14 cellular contexts compared by ENCODE assay signal in genomic region chr3:111324645-111325044, GRCh38.
DNase-seq lines count a peak whose midpoint lies in the region; ATAC-seq and TF ChIP-seq lines count a peak whose summit lies in the region.
"Had no signal": no experiment of that assay in that cellular context is flagged by ENCODE, and none has a peak within 500 bp of the region (broad histone marks: within the 10 kb centered on the region; RNA-seq: fewer than 3 reads in every experiment).

No MANE protein-coding gene starts in this region.

- intact Hi-C loops in CD8-positive, alpha-beta T cell (cut with DNase I, micrococcal nuclease) = loop anchor here in 1 of 2 experiments (1.0 kb wide), 1 partner anchor 13 kb away; no protein-coding TSS in a partner anchor

- POLR2A ChIA-PET in CD8-positive, alpha-beta T cell (lab: Charles Lee) = interaction anchor here (0.7 to 0.9 kb wide), 2 partner anchors 15 to 52 kb away, joined by 3 to 5 read pairs; no protein-coding TSS in a partner anchor
- POLR2A ChIA-PET in activated naive CD8-positive, alpha-beta T cell treated with anti-CD3 and anti-CD28 coated beads, Interleukin-2, amount 10 ng/mL, durations not matched to agents 7 days and 5 days (lab: Charles Lee) = interaction anchor here (0.8 to 1.8 kb wide), 3 partner anchors 11 to 14 kb away, joined by 3 to 5 read pairs (median 4); no protein-coding TSS in a partner anchor

- H3K36me3 Mint-ChIP-seq in CD8-positive, alpha-beta T cell = no peaks in the 10 kb centered on the region
- peaks cover 9% of the 10 kb centered on the region for H3K36me3 Mint-ChIP-seq in activated naive CD8-positive, alpha-beta T cell treated with anti-CD3 and anti-CD28 coated beads, Interleukin-2, amount 10 ng/mL, durations not matched to agents 7 days and 5 days

- CTCF ChIA-PET in CD8-positive, alpha-beta T cell (lab: Charles Lee) = no interaction called here

- H3K4me1 ChIP-seq in CD8-positive, alpha-beta T cell (ENCODE audit: insufficient read depth, low read length) = peaks cover 13% of the 10 kb centered on the region
- H3K4me1 ChIP-seq: esophagus squamous epithelium, psoas muscle had no signal

- no peaks in the 10 kb centered on the region for H3K36me3 ChIP-seq in CD8-positive, alpha-beta T cell (ENCODE audit: insufficient read depth, low read length)
- H3K36me3 ChIP-seq: esophagus squamous epithelium had no signal

- no peak overlapping the region for H3K27ac ChIP-seq in CD8-positive, alpha-beta T cell (ENCODE audit: low read depth, low read length)
- H3K27ac ChIP-seq in coronary artery = no peak overlapping the region
- H3K27ac ChIP-seq: esophagus squamous epithelium, psoas muscle had no signal

- no peaks in the 10 kb centered on the region for H3K9me3 ChIP-seq in CD8-positive, alpha-beta T cell (ENCODE audit: low read length)
- H3K9me3 ChIP-seq: esophagus squamous epithelium, psoas muscle had no signal

- TF ChIP-seq CTCF in CD8-positive, alpha-beta T cell (IDR thresholded peaks at IDR 0.05) = no peak
- TF ChIP-seq CTCF in coronary artery (IDR thresholded peaks at IDR 0.05) = no peak

- no peaks in the 10 kb centered on the region for H3K9me3 Mint-ChIP-seq in CD8-positive, alpha-beta T cell
- no peaks in the 10 kb centered on the region for H3K9me3 Mint-ChIP-seq in activated naive CD8-positive, alpha-beta T cell treated with anti-CD3 and anti-CD28 coated beads, Interleukin-2, amount 10 ng/mL, durations not matched to agents 7 days and 5 days

- ATAC-seq in CD8-positive, alpha-beta T cell = peak; percentile 57
- peak; percentile 51 for ATAC-seq in GM19463 (IDR thresholded peaks at IDR 0.05; ENCODE audit: unreplicated experiment)
- ATAC-seq in HG03378 (IDR thresholded peaks at IDR 0.05; ENCODE audit: unreplicated experiment) = peak; percentile 56
- peak; percentile 70 for ATAC-seq in activated naive CD8-positive, alpha-beta T cell treated with anti-CD3 and anti-CD28 coated beads, Interleukin-2, amount 10 ng/mL, durations not matched to agents 7 days and 5 days (ENCODE audit: low read depth)
- ATAC-seq: left cardiac atrium, psoas muscle had no signal

- no peaks in the 10 kb centered on the region for H3K27me3 ChIP-seq in CD8-positive, alpha-beta T cell (ENCODE audit: insufficient read depth, low read length)
- H3K27me3 ChIP-seq: esophagus squamous epithelium had no signal

- H3K4me3 Mint-ChIP-seq in CD8-positive, alpha-beta T cell = peak overlapping the region; percentile 72
- peak overlapping the region; percentile 65 for H3K4me3 Mint-ChIP-seq in activated naive CD8-positive, alpha-beta T cell treated with anti-CD3 and anti-CD28 coated beads, Interleukin-2, amount 10 ng/mL, durations not matched to agents 7 days and 5 days

- peak overlapping the region; percentile 75 for H3K27ac Mint-ChIP-seq in CD8-positive, alpha-beta T cell
- peak overlapping the region; percentile 84 for H3K27ac Mint-ChIP-seq in activated naive CD8-positive, alpha-beta T cell treated with anti-CD3 and anti-CD28 coated beads, Interleukin-2, amount 10 ng/mL, durations not matched to agents 7 days and 5 days

- no peaks in the 10 kb centered on the region for H3K27me3 Mint-ChIP-seq in CD8-positive, alpha-beta T cell (ENCODE audit: low read depth)
- H3K27me3 Mint-ChIP-seq in activated naive CD8-positive, alpha-beta T cell treated with anti-CD3 and anti-CD28 coated beads, Interleukin-2, amount 10 ng/mL, durations not matched to agents 7 days and 5 days = no peaks in the 10 kb centered on the region

- H3K4me1 Mint-ChIP-seq in CD8-positive, alpha-beta T cell (ENCODE audit: low read depth) = peaks cover 30% of the 10 kb centered on the region
- H3K4me1 Mint-ChIP-seq in activated naive CD8-positive, alpha-beta T cell treated with anti-CD3 and anti-CD28 coated beads, Interleukin-2, amount 10 ng/mL, durations not matched to agents 7 days and 5 days = peaks cover 30% of the 10 kb centered on the region

- no peak for DNase-seq in CD8-positive, alpha-beta T cell
- DNase-seq in activated naive CD8-positive, alpha-beta T cell treated with anti-CD3 and anti-CD28 coated beads, Interleukin-2, amount 10 ng/mL, durations not matched to agents 7 days and 5 days = no peak
- DNase-seq in superior temporal gyrus (ENCODE audit: extremely low spot score) = no peak
- DNase-seq in NK-92 treated with Interleukin-12 subunit alpha and Interleukin-12 subunit beta, amount 100 ng/mL, for 24 hours (lab: John Stamatoyannopoulos, UW) = no peak
- DNase-seq in coronary artery (ENCODE audit: low spot score) = no peak
- DNase-seq in hypothalamus (lab: John Stamatoyannopoulos, UW) = no peak
- DNase-seq: DMS153, esophagus squamous epithelium, left cardiac atrium, NCI-H510A treated with DMSO at 0.1 percent for 48 hours, psoas muscle, T-helper 9 cell had no signal

- H3K4me3 ChIP-seq in CD8-positive, alpha-beta T cell (ENCODE audit: low read depth, low read length) = peak overlapping the region; percentile 7
- no peak overlapping the region for H3K4me3 ChIP-seq in coronary artery
- H3K4me3 ChIP-seq: esophagus squamous epithelium, psoas muscle had no signal
